In the genomic region with DNA sequence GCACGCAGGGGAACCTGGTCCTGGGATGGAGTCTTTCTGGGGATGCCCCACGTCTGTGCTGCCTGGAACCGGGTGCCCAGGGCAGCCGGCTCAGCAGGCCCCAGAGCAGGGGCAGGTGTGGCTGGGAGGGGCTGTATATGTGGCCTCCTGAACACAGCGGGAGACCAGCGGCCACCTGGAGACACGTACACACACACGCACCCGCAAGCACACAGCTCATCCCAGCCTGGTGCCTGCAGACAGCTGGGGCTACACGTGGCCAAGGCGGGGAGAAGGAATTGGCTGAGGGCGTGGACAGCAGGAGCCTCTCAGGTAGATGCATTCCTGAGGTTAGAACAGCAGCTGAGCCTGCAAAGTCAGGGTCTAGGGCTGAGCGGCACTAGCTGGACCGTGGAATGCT, we compare ENCODE assay signal across 2 cellular contexts.
TF ChIP-seq lines count a peak whose summit lies in the region.

No MANE protein-coding gene starts in this region.

TF ChIP-seq in GM12878, 131 proteins besides CTCF, POLR2A, EP300 and RAD21:
- TF ChIP-seq LARP7 (IDR thresholded peaks at IDR 0.05): no peak
- TF ChIP-seq HDAC2 (IDR thresholded peaks at IDR 0.05): no peak
- no peak for TF ChIP-seq SMAD5 (IDR thresholded peaks at IDR 0.05; ENCODE audit: low read depth)

TF ChIP-seq in neural cell, 6 proteins besides CTCF, POLR2A, EP300 and RAD21:
- no peak for TF ChIP-seq REST (IDR thresholded peaks at IDR 0.05; ENCODE audit: borderline replicate concordance)
- no peak for TF ChIP-seq SMC3 (conservative IDR thresholded peaks at IDR 0.05; ENCODE audit: poor library complexity)
- no peak for TF ChIP-seq POLR2AphosphoS5 (IDR thresholded peaks at IDR 0.05)
- no peak for TF ChIP-seq EZH2 (IDR thresholded peaks at IDR 0.05; ENCODE audit: borderline replicate concordance, insufficient read depth, low read length, poor library complexity, severe bottlenecking)
- TF ChIP-seq TAF1 (IDR thresholded peaks at IDR 0.05; ENCODE audit: low read depth): no peak
- TF ChIP-seq MXI1 (conservative IDR thresholded peaks at IDR 0.05; ENCODE audit: poor library complexity, severe bottlenecking): no peak
TF ChIP-seq in neural cell: peak in this region for 0.
